ENCODE assay signal across 12 cellular contexts in the genomic region with DNA sequence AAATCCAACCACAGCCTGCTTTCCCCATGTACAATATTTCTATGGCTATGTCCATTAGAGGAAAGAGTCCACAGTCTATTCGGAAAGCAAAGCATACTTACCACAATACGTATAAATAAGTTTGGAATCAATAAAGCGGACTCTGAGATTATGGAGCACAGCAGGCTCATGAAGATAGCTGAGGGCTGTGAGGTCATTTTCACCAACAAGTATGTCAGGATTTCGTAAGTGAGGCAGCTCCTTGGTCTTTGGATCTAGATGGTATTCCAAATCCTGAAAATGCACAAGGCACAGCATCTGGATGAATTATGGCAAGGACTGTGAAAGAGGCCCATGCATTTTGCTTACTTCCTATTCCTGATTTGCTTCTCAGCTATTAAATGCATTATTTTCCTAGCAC.
"Had no signal": no experiment of that assay in that cellular context is flagged by ENCODE, and none has a peak within 500 bp of the region (broad histone marks: within the 10 kb centered on the region; RNA-seq: fewer than 3 reads in every experiment).

No MANE protein-coding gene starts in this region.

- H3K9me3 ChIP-seq: esophagus muscularis mucosa, gastroesophageal sphincter, spleen, tibial artery had no signal

- H3K9me3 Mint-ChIP-seq: natural killer cell treated with Interleukin-12 subunit alpha and Interleukin-12 subunit beta and Interleukin-15 and Interleukin-18, amount 100 ng/mL, for 72 hours; stimulated activated memory B cell treated with anti-CD40 and anti-IgM and Interleukin-4, amounts not matched to agents 10 μg/mL and 1 μg/mL and 100 μg/mL, for 72 hours had no signal

- H3K27me3 Mint-ChIP-seq: activated naive CD8-positive, alpha-beta T cell; natural killer cell treated with Interleukin-12 subunit alpha and Interleukin-12 subunit beta and Interleukin-15 and Interleukin-18, amount 100 ng/mL, for 72 hours; stimulated activated memory B cell treated with anti-CD40 and anti-IgM and Interleukin-4, amounts not matched to agents 10 μg/mL and 1 μg/mL and 100 μg/mL, for 72 hours had no signal

- ATAC-seq: gastroesophageal sphincter; natural killer cell treated with Interleukin-12 subunit alpha and Interleukin-12 subunit beta and Interleukin-15 and Interleukin-18, amount 100 ng/mL, for 72 hours; stimulated activated memory B cell treated with anti-CD40 and anti-IgM and Interleukin-4, amounts not matched to agents 10 μg/mL and 1 μg/mL and 100 μg/mL, for 72 hours had no signal

- H3K27ac ChIP-seq: esophagus muscularis mucosa, gastroesophageal sphincter, spleen, tibial artery had no signal

- H3K4me3 ChIP-seq: esophagus muscularis mucosa, gastroesophageal sphincter, spleen, tibial artery had no signal

- H3K4me3 Mint-ChIP-seq: activated naive CD8-positive, alpha-beta T cell; natural killer cell treated with Interleukin-12 subunit alpha and Interleukin-12 subunit beta and Interleukin-15 and Interleukin-18, amount 100 ng/mL, for 72 hours; stimulated activated memory B cell treated with anti-CD40 and anti-IgM and Interleukin-4, amounts not matched to agents 10 μg/mL and 1 μg/mL and 100 μg/mL, for 72 hours had no signal

- H3K36me3 Mint-ChIP-seq: natural killer cell treated with Interleukin-12 subunit alpha and Interleukin-12 subunit beta and Interleukin-15 and Interleukin-18, amount 100 ng/mL, for 72 hours had no signal

- DNase-seq: activated CD4-positive, alpha-beta T cell treated with anti-CD3 and anti-CD28 coated beads, Interleukin-2, amount 50 U/mL, for 1 hour; activated effector memory CD4-positive, alpha-beta T cell treated with Interleukin-2 at 50 U/mL for 16 hours; activated T-cell treated with anti-CD3 and anti-CD28 coated beads, Interleukin-2, amount 50 U/mL, for 1 hour; anterior cingulate cortex; hypothalamus; spleen had no signal

- H3K4me1 ChIP-seq: spleen had no signal

- H3K27me3 ChIP-seq: esophagus muscularis mucosa, gastroesophageal sphincter, spleen, tibial artery had no signal
